Comparison of ENCODE assay signal across 8 cellular contexts in genomic region chr10:123559066-123559822, GRCh38.
A peak's percentile ranks its signal among the peaks of the same experiment; 100 is the strongest.
DNase-seq lines count a peak whose midpoint lies in the region; ATAC-seq and TF ChIP-seq lines count a peak whose summit lies in the region.

No MANE protein-coding gene starts in this region.

- ATAC-seq in HG03045 (IDR thresholded peaks at IDR 0.05; ENCODE audit: unreplicated experiment): peak; percentile 60
- peak in 1 of 2 donors; percentile 35 for ATAC-seq in naive B cell (ENCODE audit: low read depth in 2 of 2)
- ATAC-seq in HG02970 (IDR thresholded peaks at IDR 0.05; ENCODE audit: low FRiP score, unreplicated experiment): no peak

- TF ChIP-seq POLR2A in erythroblast (IDR thresholded peaks at IDR 0.05; ENCODE audit: low read length): no peak

- H3K9me3 Mint-ChIP-seq in naive B cell: no peaks in the 10 kb centered on the region

- no peaks in the 10 kb centered on the region for H3K36me3 Mint-ChIP-seq in naive B cell

- H3K4me1 Mint-ChIP-seq in naive B cell: peaks cover 2 to 5% (median 4%) of the 10 kb centered on the region in 3 donors

- H3K27me3 Mint-ChIP-seq in naive B cell: peaks cover 14 to 22% (median 20%) of the 10 kb centered on the region in 3 donors

- DNase-seq in G401 (ENCODE audit: low spot score) (peak; percentile 46), NOMO-1 treated with dmso at 0.1 percent for 144 hours (lab: John Stamatoyannopoulos, UW; ENCODE audit: unreplicated experiment) (peak; percentile 19), erythroblast (lab: John Stamatoyannopoulos, UW) (peak; percentile 48 to 76), naive B cell (peak; percentile 51)
- peak; percentile 89 for DNase-seq in activated CD8-positive, alpha-beta memory T cell treated with anti-CD3 and anti-CD28 coated beads, Interleukin-2, amount 50 U/mL, for 48 hours
- DNase-seq in stimulated activated CD8-positive, alpha-beta memory T cell treated with anti-CD3 and anti-CD28 coated beads, Interleukin-7, amount 100 ng/mL, for 4 hours (ENCODE audit: low read depth in 2 of 2): peak; percentile 17 to 31

- H3K27ac Mint-ChIP-seq in naive B cell: peak overlapping the region in 1 of 6 donors; percentile 82

- H3K4me3 Mint-ChIP-seq in naive B cell: no peak overlapping the region

- in situ Hi-C loops in G401 (cut with HindIII; ENCODE audit: low sequenced_read_pairs): no loop called here

Comparison
In these comparisons a context has a peak if more than half of its experiments do, and no peak if none do; other contexts are left out.
1. DNase-seq: peak in every context shown above with its lines; median percentile 89 in activated CD8-positive, alpha-beta memory T cell treated with anti-CD3 and anti-CD28 coated beads, Interleukin-2, amount 50 U/mL, for 48 hours; 62 in erythroblast; 51 in naive B cell; 46 in G401; 24 in stimulated activated CD8-positive, alpha-beta memory T cell treated with anti-CD3 and anti-CD28 coated beads, Interleukin-7, amount 100 ng/mL, for 4 hours; 19 in NOMO-1 treated with dmso at 0.1 percent for 144 hours.